In the genomic region with DNA sequence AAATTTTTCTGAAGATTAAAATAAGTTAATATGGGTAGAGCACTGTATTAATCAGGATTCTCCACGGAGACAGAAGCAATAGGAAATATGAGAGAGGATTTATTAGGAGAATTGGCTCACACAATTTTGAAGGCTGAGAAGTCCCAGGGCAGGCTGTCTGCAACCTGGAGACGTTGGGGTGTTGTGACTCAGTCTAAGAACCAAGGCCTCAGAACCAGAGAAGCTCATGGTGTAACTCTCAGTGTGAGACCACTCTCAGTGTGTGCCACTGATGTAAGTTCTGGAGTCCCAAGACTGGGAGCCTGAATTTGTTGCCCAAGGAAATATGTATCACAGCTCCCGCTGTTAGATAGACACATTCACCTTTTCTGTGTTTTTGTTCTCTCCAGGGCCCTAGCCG, we compare ENCODE assay signal across 28 cellular contexts.
"Had no signal": no experiment of that assay in that cellular context is flagged by ENCODE, and none has a peak within 500 bp of the region (broad histone marks: within the 10 kb centered on the region; RNA-seq: fewer than 3 reads in every experiment).

No MANE protein-coding gene starts in this region.

- H3K36me3 ChIP-seq: neutrophil, ovary, right lobe of liver, sigmoid colon, spleen, stomach, thoracic aorta, thyroid gland, tibial nerve, upper lobe of left lung, vagina had no signal

- H3K27me3 ChIP-seq: neutrophil, ovary, right lobe of liver, sigmoid colon, spleen, stomach, thyroid gland, tibial nerve, upper lobe of left lung, vagina had no signal

- ATAC-seq: naive thymus-derived CD4-positive, alpha-beta T cell; natural killer cell; right cardiac atrium; right lobe of liver; stimulated activated memory B cell treated with anti-CD40 and anti-IgM and Interleukin-4, amounts not matched to agents 10 μg/mL and 1 μg/mL and 100 μg/mL, for 72 hours had no signal

- H3K4me1 ChIP-seq: parathyroid adenoma, right lobe of liver, spleen, stomach, thyroid gland, tibial nerve, upper lobe of left lung, vagina had no signal

- H3K4me3 ChIP-seq: ovary, right lobe of liver, sigmoid colon, skin epidermis, smooth muscle cell, spleen, stomach, thoracic aorta, thyroid gland, tibial nerve, upper lobe of left lung, vagina had no signal

- H3K27ac ChIP-seq: neutrophil, ovary, parathyroid adenoma, right lobe of liver, sigmoid colon, skin epidermis, spleen, stomach, thoracic aorta, thyroid gland, tibial nerve, upper lobe of left lung, vagina had no signal

- H3K9me3 ChIP-seq: neutrophil, ovary, right lobe of liver, sigmoid colon, spleen, stomach, thoracic aorta, thyroid gland, tibial nerve, upper lobe of left lung, vagina had no signal

- DNase-seq: naive thymus-derived CD4-positive, alpha-beta T cell; natural killer cell; nucleus accumbens; ovary; posterior cingulate gyrus; retina; right cardiac atrium; right lobe of liver; sigmoid colon; spleen; stimulated activated CD4-positive, alpha-beta T cell treated with anti-CD3 and anti-CD28 coated beads, Interleukin-12 subunit alpha, Interleukin-12 subunit beta, amount 100 ng/mL, for 4 hours; stimulated activated CD4-positive, alpha-beta T cell treated with anti-CD3 and anti-CD28 coated beads, Interleukin-1b, Interleukin-23, amount 100 ng/mL, for 48 hours; stimulated activated CD4-positive, alpha-beta T cell treated with anti-CD3 and anti-CD28 coated beads, Interleukin-4, amount 100 ng/mL, for 1 hour; stimulated activated CD4-positive, alpha-beta T cell treated with anti-CD3 and anti-CD28 coated beads, Interleukin-4, amount 100 ng/mL, for 4 hours; stimulated activated CD8-positive, alpha-beta memory T cell treated with anti-CD3 and anti-CD28 coated beads, Interleukin-4, amount 100 ng/mL, for 48 hours; stimulated activated naive CD4-positive, alpha-beta T cell treated with Interleukin-2 at 50 U/mL for 16 hours; stomach; thyroid gland; trophoblast cell; upper lobe of left lung had no signal

- H3K9ac ChIP-seq: parathyroid adenoma had no signal
